In genomic region chr10:6701289-6701688, GRCh38 we compare ENCODE assay signal across 14 cellular contexts.
A peak's percentile ranks its signal among the peaks of the same experiment; 100 is the strongest.
DNase-seq lines count a peak whose midpoint lies in the region; ATAC-seq and TF ChIP-seq lines count a peak whose summit lies in the region.
"Had no signal": no experiment of that assay in that cellular context is flagged by ENCODE, and none has a peak within 500 bp of the region (broad histone marks: within the 10 kb centered on the region; RNA-seq: fewer than 3 reads in every experiment).

No MANE protein-coding gene starts in this region.

- no peak overlapping the region for H4K91ac ChIP-seq in mesenchymal stem cell (ENCODE audit: low read length)

- TF ChIP-seq POLR2A in esophagus squamous epithelium (IDR thresholded peaks at IDR 0.05) = no peak

- H3K4me2 ChIP-seq in DND-41 (ENCODE audit: insufficient read depth, low read length) = no peak overlapping the region
- no peak overlapping the region for H3K4me2 ChIP-seq in KMS-11
- H3K4me2 ChIP-seq in mammary epithelial cell (ENCODE audit: insufficient read depth, low read depth, low read length) = no peak overlapping the region
- H3K4me2 ChIP-seq in mesenchymal stem cell (ENCODE audit: low read length, poor library complexity, severe bottlenecking) = no peak overlapping the region

- no peaks in the 10 kb centered on the region for H3K4me1 ChIP-seq in DND-41 (ENCODE audit: insufficient read depth, low read length)
- no peaks in the 10 kb centered on the region for H3K4me1 ChIP-seq in KMS-11 (ENCODE audit: low read depth, poor library complexity, severe bottlenecking)
- H3K4me1 ChIP-seq in mammary epithelial cell (ENCODE audit: insufficient read depth, low read length) = no peaks in the 10 kb centered on the region
- no peaks in the 10 kb centered on the region for H3K4me1 ChIP-seq in mesenchymal stem cell (ENCODE audit: control insufficient read depth, insufficient read depth, low read depth, low read length)
- H3K4me1 ChIP-seq in esophagus squamous epithelium = no peaks in the 10 kb centered on the region
- H3K4me1 ChIP-seq: heart right ventricle, testis had no signal

- 88% methylated on average over 7 of the region's 7 CpGs for WGBS in mammary epithelial cell (ENCODE audit: low coverage, missing lambda C conversion rate)
- 92% methylated on average over 7 of the region's 7 CpGs for WGBS in mesenchymal stem cell
- 76 to 84% methylated on average over 7 of the region's 7 CpGs for WGBS in esophagus squamous epithelium, 2 donors

- intact Hi-C loops in mammary epithelial cell (cut with micrococcal nuclease) (no loop called here), esophagus squamous epithelium (cut with DNase I) (no loop called here)

- H2BK15ac ChIP-seq in mesenchymal stem cell (ENCODE audit: low read depth, poor library complexity, severe bottlenecking) = no peak overlapping the region

- ATAC-seq in DND-41 (ENCODE audit: insufficient read depth, low read depth) = no peak
- no peak for ATAC-seq in GM21723 (IDR thresholded peaks at IDR 0.05; ENCODE audit: unreplicated experiment)
- no peak for ATAC-seq in HG03469 (IDR thresholded peaks at IDR 0.05; ENCODE audit: unreplicated experiment)
- no peak for ATAC-seq in HG03378 (IDR thresholded peaks at IDR 0.05; ENCODE audit: unreplicated experiment)
- ATAC-seq: heart right ventricle had no signal

- no peak overlapping the region for H3K4ac ChIP-seq in mesenchymal stem cell (ENCODE audit: low read depth in 1 of 2, low read length in 2 of 2)

- BruUV-seq in mammary epithelial cell (replicated peaks; lab: Mats Ljungman, UMichigan) = no TSS peak

- H3K36me3 ChIP-seq in DND-41 (ENCODE audit: insufficient read depth, low read length) (no peaks in the 10 kb centered on the region), KMS-11 (ENCODE audit: insufficient read depth) (no peaks in the 10 kb centered on the region), mammary epithelial cell (ENCODE audit: insufficient read depth, low read length) (no peaks in the 10 kb centered on the region), mesenchymal stem cell (ENCODE audit: control insufficient read depth in 1 of 2, insufficient read depth in 2 of 2, low read depth in 1 of 2, low read length in 2 of 2) (no peaks in the 10 kb centered on the region), esophagus squamous epithelium (no peaks in the 10 kb centered on the region)
- H3K36me3 ChIP-seq: heart right ventricle had no signal

- H3K9ac ChIP-seq in DND-41 (ENCODE audit: low read depth, low read length) = no peak overlapping the region
- no peak overlapping the region for H3K9ac ChIP-seq in KMS-11
- no peak overlapping the region for H3K9ac ChIP-seq in mammary epithelial cell (ENCODE audit: insufficient read depth, low read length)
- H3K9ac ChIP-seq in mesenchymal stem cell (ENCODE audit: low read length) = no peak overlapping the region

- no peak overlapping the region for H3K23ac ChIP-seq in mesenchymal stem cell (ENCODE audit: low read length in 2 of 2)

- H2BK5ac ChIP-seq in mesenchymal stem cell (ENCODE audit: low read depth, low read length, poor library complexity, severe bottlenecking) = no peak overlapping the region

- peak overlapping the region; percentile 49 for H4K8ac ChIP-seq in mesenchymal stem cell (ENCODE audit: low read length)

- dilution Hi-C loops in mammary epithelial cell (cut with HindIII; ENCODE audit: low sequenced_read_pairs) = no loop called here

- H3K79me2 ChIP-seq in DND-41 (ENCODE audit: insufficient read depth, low read length) (no peaks in the 10 kb centered on the region), KMS-11 (ENCODE audit: insufficient read depth, low read depth) (no peaks in the 10 kb centered on the region), mammary epithelial cell (ENCODE audit: insufficient read depth, low read length) (no peaks in the 10 kb centered on the region)

- no peak overlapping the region for H3K18ac ChIP-seq in mesenchymal stem cell (ENCODE audit: low read depth in 1 of 2, low read length in 2 of 2)

- DNase-seq in DND-41 = peak; percentile 12
- DNase-seq in mammary epithelial cell = no peak
- no peak for DNase-seq in mesenchymal stem cell
- DNase-seq in esophagus squamous epithelium (lab: John Stamatoyannopoulos, UW) = no peak
- DNase-seq: activated CD4-positive, alpha-beta T cell treated with anti-CD3 and anti-CD28 coated beads, Interleukin-2, amount 50 U/mL, for 4 hours; activated effector memory CD4-positive, alpha-beta T cell treated with Interleukin-2 at 50 U/mL for 16 hours; heart right ventricle; NCI-H345; occipital lobe; testis had no signal

- TF ChIP-seq CTCF in DND-41 (IDR thresholded peaks at IDR 0.05; ENCODE audit: borderline replicate concordance, extremely low read depth, low read length, poor library complexity, severe bottlenecking) (peak; percentile 48), KMS-11 (conservative IDR thresholded peaks at IDR 0.05; ENCODE audit: low read depth, low read length) (peak; percentile 39; the same call in 1 of the 2 replicates), mammary epithelial cell (conservative IDR thresholded peaks at IDR 0.05 in 1 of 2, IDR thresholded peaks at IDR 0.05 in 1 of 2; ENCODE audit: extremely low read depth in 1 of 2, insufficient read depth in 1 of 2, low read depth in 1 of 2, low read length in 2 of 2) (peak; percentile 28 to 50), esophagus squamous epithelium (IDR thresholded peaks at IDR 0.05) (peak in 1 of 6 experiments; percentile 34)

- H4K20me1 ChIP-seq in DND-41 (ENCODE audit: insufficient read depth, low read length) (no peaks in the 10 kb centered on the region), KMS-11 (ENCODE audit: insufficient read depth) (no peaks in the 10 kb centered on the region), mammary epithelial cell (ENCODE audit: insufficient read depth, low read length) (no peaks in the 10 kb centered on the region)

- no peak overlapping the region for H3K14ac ChIP-seq in mesenchymal stem cell (ENCODE audit: low read length in 2 of 2)

- in situ Hi-C loops in mammary epithelial cell (cut with MboI; ENCODE audit: low sequenced_read_pairs in 2 of 2) = no loop called here

- H2AFZ ChIP-seq in DND-41 (ENCODE audit: low read depth, low read length) (no peak overlapping the region), KMS-11 (ENCODE audit: low read depth) (no peak overlapping the region), mammary epithelial cell (ENCODE audit: low read depth, low read length) (no peak overlapping the region), mesenchymal stem cell (ENCODE audit: low read depth, low read length) (no peak overlapping the region)

- no peak overlapping the region for H2AK5ac ChIP-seq in mesenchymal stem cell (ENCODE audit: low read length, severe bottlenecking)

- H3K27ac ChIP-seq in DND-41 (ENCODE audit: low read length) (no peak overlapping the region), KMS-11 (no peak overlapping the region), mammary epithelial cell (ENCODE audit: insufficient read depth, low read depth, low read length) (no peak overlapping the region), mesenchymal stem cell (ENCODE audit: low read length, poor library complexity, severe bottlenecking) (no peak overlapping the region), esophagus squamous epithelium (no peak overlapping the region)
- H3K27ac ChIP-seq: heart right ventricle, testis had no signal

- H2BK12ac ChIP-seq in mesenchymal stem cell (ENCODE audit: low read length in 2 of 2) = no peak overlapping the region

- no peak overlapping the region for H3K4me3 ChIP-seq in DND-41 (ENCODE audit: low read depth in 1 of 2, low read length in 2 of 2)
- no peak overlapping the region for H3K4me3 ChIP-seq in KMS-11 (IDR thresholded peaks at IDR 0.05; ENCODE audit: insufficient read depth, low read depth, low read length)
- H3K4me3 ChIP-seq in mammary epithelial cell (replicated peaks in 1 of 3; ENCODE audit: insufficient read depth in 1 of 3, low read depth in 2 of 3, low read length in 3 of 3) = no peak overlapping the region
- H3K4me3 ChIP-seq in mesenchymal stem cell (ENCODE audit: insufficient read depth in 1 of 2, low read depth in 1 of 2, low read length in 2 of 2) = no peak overlapping the region
- H3K4me3 ChIP-seq in esophagus squamous epithelium = no peak overlapping the region
- H3K4me3 ChIP-seq: heart right ventricle, testis had no signal

- no peak overlapping the region for H2BK120ac ChIP-seq in mesenchymal stem cell (ENCODE audit: low read depth, low read length)

- H3K79me1 ChIP-seq in mesenchymal stem cell (replicated peaks; ENCODE audit: low read length, poor library complexity, severe bottlenecking) = no peaks in the 10 kb centered on the region

- H3K9me3 ChIP-seq in DND-41 (ENCODE audit: insufficient read depth, low read length, severe bottlenecking) (no peaks in the 10 kb centered on the region), mammary epithelial cell (replicated peaks; ENCODE audit: insufficient read depth, low read length) (no peaks in the 10 kb centered on the region), mesenchymal stem cell (ENCODE audit: control insufficient read depth, low read length) (no peaks in the 10 kb centered on the region), esophagus squamous epithelium (no peaks in the 10 kb centered on the region)
- H3K9me3 ChIP-seq: heart right ventricle, testis had no signal

- no peaks in the 10 kb centered on the region for H3K27me3 ChIP-seq in DND-41 (ENCODE audit: insufficient read depth, low read length, poor library complexity)
- no peaks in the 10 kb centered on the region for H3K27me3 ChIP-seq in KMS-11 (ENCODE audit: insufficient read depth, low read depth)
- no peaks in the 10 kb centered on the region for H3K27me3 ChIP-seq in mammary epithelial cell (ENCODE audit: insufficient read depth, low read length)
- no peaks in the 10 kb centered on the region for H3K27me3 ChIP-seq in mesenchymal stem cell (ENCODE audit: control insufficient read depth in 1 of 2, insufficient read depth in 1 of 2, low read length in 2 of 2)
- no peaks in the 10 kb centered on the region for H3K27me3 ChIP-seq in esophagus squamous epithelium
- H3K27me3 ChIP-seq: testis had no signal

- CTCF ChIA-PET in mammary epithelial cell (lab: Charles Lee; ENCODE audit: low non-redundant PET) = interaction anchor here (0.7 kb wide), 1 partner anchor 183 kb away, joined by 3 read pairs; no protein-coding TSS in a partner anchor
